Comparison of ENCODE assay signal across 23 cellular contexts in genomic region chr2:611519-611918, GRCh38.
DNase-seq lines count a peak whose midpoint lies in the region; ATAC-seq and TF ChIP-seq lines count a peak whose summit lies in the region.
"Had no signal": no experiment of that assay in that cellular context is flagged by ENCODE, and none has a peak within 500 bp of the region (broad histone marks: within the 10 kb centered on the region; RNA-seq: fewer than 3 reads in every experiment).

No MANE protein-coding gene starts in this region.

- no peaks in the 10 kb centered on the region for H3K4me1 Mint-ChIP-seq in T-helper 17 cell

- peak; percentile 16 for DNase-seq in right atrium auricular region (ENCODE audit: low spot score)
- no peak for DNase-seq in Right ventricle myocardium superior
- DNase-seq in T-helper 17 cell: no peak
- peak; percentile 26 for DNase-seq in lung (ENCODE audit: low spot score)
- DNase-seq in pons (ENCODE audit: low spot score): no peak
- no peak for DNase-seq in DMS 273 (lab: John Stamatoyannopoulos, UW; ENCODE audit: unreplicated experiment)
- DNase-seq: AML-193; CD4-positive, alpha-beta T cell; H7; HFFc6; KG1; MG63; NCI-H1105 treated with DMSO at 0.1 percent for 48 hours; NCI-H146; NCI-H1930; NCI-H446; NCI-H524 treated with DMSO at 0.1 percent for 48 hours; NCI-H774; PC-3 had no signal

- no peak for ATAC-seq in Right ventricle myocardium superior (ENCODE audit: poor library complexity)
- ATAC-seq in T-helper 17 cell: no peak
- no peak for ATAC-seq in lung (ENCODE audit: insufficient read depth, low FRiP score)
- ATAC-seq in GM18867 (IDR thresholded peaks at IDR 0.05; ENCODE audit: unreplicated experiment): no peak
- ATAC-seq: GM12878, PC-3, Right ventricle myocardium inferior had no signal

- no peaks in the 10 kb centered on the region for H3K9me3 ChIP-seq in right atrium auricular region
- no peaks in the 10 kb centered on the region for H3K9me3 ChIP-seq in T-helper 17 cell (ENCODE audit: control insufficient read depth, low read length, poor library complexity, severe bottlenecking)
- no peaks in the 10 kb centered on the region for H3K9me3 ChIP-seq in lung (ENCODE audit: control insufficient read depth in 2 of 2, insufficient read depth in 1 of 2, low read length in 1 of 2)
- H3K9me3 ChIP-seq: BLaER1 treated with 17β-estradiol and CSF1 and Interleukin-3, amounts not matched to agents 10 nM and 100 nM; MG63 had no signal

- H3K27ac ChIP-seq in right atrium auricular region: no peak overlapping the region
- H3K27ac ChIP-seq in lung (ENCODE audit: low read depth in 1 of 2, low read length in 1 of 2): no peak overlapping the region
- H3K27ac ChIP-seq: BLaER1 treated with 17β-estradiol and CSF1 and Interleukin-3, amounts not matched to agents 10 nM and 100 nM had no signal

- H3K4me1 ChIP-seq in right atrium auricular region (no peaks in the 10 kb centered on the region), lung (ENCODE audit: control insufficient read depth in 2 of 2, insufficient read depth in 2 of 2, low read length in 2 of 2) (no peaks in the 10 kb centered on the region)
- H3K4me1 ChIP-seq: BLaER1 treated with 17β-estradiol and CSF1 and Interleukin-3, amounts not matched to agents 10 nM and 100 nM had no signal

- no peaks in the 10 kb centered on the region for H3K36me3 Mint-ChIP-seq in T-helper 17 cell (ENCODE audit: low read depth)

- peaks cover 47% of the 10 kb centered on the region for H3K27me3 Mint-ChIP-seq in T-helper 17 cell

- 63 to 70% methylated on average over 5 of the region's 5 CpGs for WGBS in lung, 2 donors

- intact Hi-C loops in Right ventricle myocardium superior (cut with DNase I): no loop called here

- TF ChIP-seq CTCF in right atrium auricular region (IDR thresholded peaks at IDR 0.05): no peak
- TF ChIP-seq CTCF in lung (IDR thresholded peaks at IDR 0.05; ENCODE audit: control extremely low read depth, extremely low read depth): no peak

- no peak overlapping the region for H3K4me3 Mint-ChIP-seq in T-helper 17 cell
- H3K4me3 Mint-ChIP-seq: CD4-positive, alpha-beta T cell; HFFc6 had no signal

- H3K36me3 ChIP-seq in right atrium auricular region: no peaks in the 10 kb centered on the region
- H3K36me3 ChIP-seq in lung (ENCODE audit: control insufficient read depth in 2 of 2, insufficient read depth in 2 of 2, low read length in 2 of 2): no peaks in the 10 kb centered on the region
- H3K36me3 ChIP-seq: BLaER1 treated with 17β-estradiol and CSF1 and Interleukin-3, amounts not matched to agents 10 nM and 100 nM; MG63 had no signal

- H3K27me3 ChIP-seq in right atrium auricular region: no peaks in the 10 kb centered on the region
- H3K27me3 ChIP-seq in lung (ENCODE audit: control insufficient read depth, insufficient read depth): no peaks in the 10 kb centered on the region
- H3K27me3 ChIP-seq: BLaER1 treated with 17β-estradiol and CSF1 and Interleukin-3, amounts not matched to agents 10 nM and 100 nM; MG63 had no signal

- H3K27ac Mint-ChIP-seq in T-helper 17 cell: peak overlapping the region; percentile 75
- H3K27ac Mint-ChIP-seq: CD4-positive, alpha-beta T cell; HFFc6 had no signal

- H3K4me3 ChIP-seq in right atrium auricular region (no peak overlapping the region), lung (no peak overlapping the region)
- H3K4me3 ChIP-seq: BLaER1 treated with 17β-estradiol and CSF1 and Interleukin-3, amounts not matched to agents 10 nM and 100 nM; GM12878; MG63 had no signal

Comparison
In these comparisons a context has a peak if more than half of its experiments do, and no peak if none do; other contexts are left out.
1. DNase-seq: peak in right atrium auricular region (single experiment) and lung (single experiment); none in Right ventricle myocardium superior (single experiment), T-helper 17 cell (0 of 3), pons (single experiment) and DMS 273 (single experiment).